23 cellular contexts compared by ENCODE assay signal in genomic region chr15:52660192-52660591, GRCh38.
"Had no signal": no experiment of that assay in that cellular context is flagged by ENCODE, and none has a peak within 500 bp of the region (broad histone marks: within the 10 kb centered on the region; RNA-seq: fewer than 3 reads in every experiment).

No MANE protein-coding gene starts in this region.

- H3K4me3 Mint-ChIP-seq: mesothelial cell of epicardium; naive thymus-derived CD4-positive, alpha-beta T cell; nephron; neural progenitor cell; stimulated activated naive B cell treated with anti-CD40 and anti-IgM and Interleukin-4, amounts not matched to agents 10 μg/mL and 1 μg/mL and 100 μg/mL, for 72 hours; stimulated activated naive CD8-positive, alpha-beta T cell treated with anti-CD3 and anti-CD28 coated beads, Interleukin-15, Interleukin-2, amounts not matched to agents 100 ng/mL and 50 ng/mL, for 24 hours had no signal

- H3K27ac ChIP-seq: esophagus muscularis mucosa, foreskin keratinocyte, heart right ventricle, neural progenitor cell, right lobe of liver, thyroid gland, vagina had no signal

- ATAC-seq: foreskin keratinocyte; heart right ventricle; naive thymus-derived CD4-positive, alpha-beta T cell; right lobe of liver; stimulated activated naive B cell treated with anti-CD40 and anti-IgM and Interleukin-4, amounts not matched to agents 10 μg/mL and 1 μg/mL and 100 μg/mL, for 72 hours had no signal

- H3K36me3 ChIP-seq: neural progenitor cell had no signal

- H3K9me3 Mint-ChIP-seq: mesothelial cell of epicardium; naive thymus-derived CD4-positive, alpha-beta T cell; nephron; neural progenitor cell; stimulated activated naive B cell treated with anti-CD40 and anti-IgM and Interleukin-4, amounts not matched to agents 10 μg/mL and 1 μg/mL and 100 μg/mL, for 72 hours; stimulated activated naive CD8-positive, alpha-beta T cell treated with anti-CD3 and anti-CD28 coated beads, Interleukin-15, Interleukin-2, amounts not matched to agents 100 ng/mL and 50 ng/mL, for 24 hours had no signal

- H3K27ac Mint-ChIP-seq: mesothelial cell of epicardium; nephron; neural progenitor cell; stimulated activated naive B cell treated with anti-CD40 and anti-IgM and Interleukin-4, amounts not matched to agents 10 μg/mL and 1 μg/mL and 100 μg/mL, for 72 hours; stimulated activated naive CD8-positive, alpha-beta T cell treated with anti-CD3 and anti-CD28 coated beads, Interleukin-15, Interleukin-2, amounts not matched to agents 100 ng/mL and 50 ng/mL, for 24 hours had no signal

- H3K4me3 ChIP-seq: dorsolateral prefrontal cortex, esophagus muscularis mucosa, heart right ventricle, lung, neural progenitor cell, right lobe of liver, thyroid gland, vagina had no signal

- H3K9me3 ChIP-seq: esophagus muscularis mucosa, heart right ventricle, right lobe of liver, thyroid gland, vagina had no signal

- DNase-seq: dorsolateral prefrontal cortex; effector CD4-positive, alpha-beta T cell; foreskin keratinocyte; glutamatergic neuron; heart right ventricle; hypothalamus; mesenchymal stem cell; naive thymus-derived CD4-positive, alpha-beta T cell; posterior cingulate gyrus; right lobe of liver; small intestine; stimulated activated CD4-positive, alpha-beta T cell treated with anti-CD3 and anti-CD28 coated beads, Interleukin-15, amount 100 ng/mL, for 24 hours; stimulated activated CD4-positive, alpha-beta T cell treated with anti-CD3 and anti-CD28 coated beads, Interleukin-2, amount 100 ng/mL, for 48 hours; stimulated activated naive B cell treated with anti-CD40 and anti-IgM and Interleukin-4, amounts not matched to agents 10 μg/mL and 1 μg/mL and 100 μg/mL, for 72 hours; thyroid gland; trophoblast cell had no signal

- H3K27me3 ChIP-seq: dorsolateral prefrontal cortex, esophagus muscularis mucosa, foreskin keratinocyte, heart right ventricle, neural progenitor cell, right lobe of liver, thyroid gland, vagina had no signal

- H3K27me3 Mint-ChIP-seq: naive thymus-derived CD4-positive, alpha-beta T cell; stimulated activated naive B cell treated with anti-CD40 and anti-IgM and Interleukin-4, amounts not matched to agents 10 μg/mL and 1 μg/mL and 100 μg/mL, for 72 hours; stimulated activated naive CD8-positive, alpha-beta T cell treated with anti-CD3 and anti-CD28 coated beads, Interleukin-15, Interleukin-2, amounts not matched to agents 100 ng/mL and 50 ng/mL, for 24 hours had no signal

- H3K4me1 Mint-ChIP-seq: mesothelial cell of epicardium, nephron, neural progenitor cell had no signal
